In the genomic region with DNA sequence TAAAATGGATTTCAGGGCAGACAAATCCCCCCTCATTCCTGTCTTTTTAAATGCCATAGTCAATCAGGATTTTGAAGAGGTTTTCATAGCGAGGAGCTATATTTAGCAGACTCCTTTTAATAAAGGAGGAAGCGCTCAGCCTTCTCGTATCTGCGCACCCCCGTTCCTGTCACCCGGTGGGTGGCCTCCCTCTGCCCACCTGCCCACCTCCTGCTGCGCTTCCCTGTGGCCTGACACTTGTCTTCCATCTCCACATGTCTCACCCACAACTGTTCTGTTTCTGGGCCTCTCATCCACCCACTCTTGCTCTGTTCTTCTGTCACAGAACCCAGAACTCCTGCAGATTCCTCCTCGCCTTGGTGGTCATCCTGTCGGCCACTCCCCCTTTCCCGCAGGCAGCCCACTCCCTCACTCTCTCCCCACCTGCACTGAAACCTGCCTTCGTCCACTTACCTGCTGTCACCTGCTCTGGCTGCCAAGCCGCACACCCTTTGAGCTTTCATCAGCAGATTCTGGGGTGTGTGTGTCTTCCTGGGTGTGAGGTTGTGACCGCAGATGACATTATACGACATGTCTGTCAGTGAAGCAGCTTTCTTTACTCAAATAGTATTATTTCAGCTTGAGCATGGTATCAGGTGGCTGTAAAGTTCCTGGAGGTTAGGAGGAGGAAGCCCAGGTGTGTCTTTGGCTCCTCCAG, we compare ENCODE assay signal across 20 cellular contexts.
DNase-seq lines count a peak whose midpoint lies in the region; ATAC-seq and TF ChIP-seq lines count a peak whose summit lies in the region.
"Had no signal": no experiment of that assay in that cellular context is flagged by ENCODE, and none has a peak within 500 bp of the region (broad histone marks: within the 10 kb centered on the region; RNA-seq: fewer than 3 reads in every experiment).

No MANE protein-coding gene starts in this region.

- H3K9me3 ChIP-seq in left ventricle myocardium inferior (replicated peaks), result peaks cover 4% of the 10 kb centered on the region
- no peaks in the 10 kb centered on the region for H3K9me3 ChIP-seq in colonic mucosa
- H3K9me3 ChIP-seq: BE2C, HAP-1, MG63 had no signal

- POLR2A ChIA-PET in WTC11 (lab: Charles Lee), result no interaction called here

- no peaks in the 10 kb centered on the region for H3K36me3 ChIP-seq in left ventricle myocardium inferior
- H3K36me3 ChIP-seq in colonic mucosa, result no peaks in the 10 kb centered on the region
- H3K36me3 ChIP-seq: BE2C, HAP-1, MG63 had no signal

- CTCF ChIA-PET in WTC11 (lab: Charles Lee), result interaction anchor here (0.6 kb wide), 1 partner anchor 34 kb away, joined by 3 read pairs; no protein-coding TSS in a partner anchor

- no peak overlapping the region for H3K4me3 Mint-ChIP-seq in WTC11
- H3K4me3 Mint-ChIP-seq in effector memory CD8-positive, alpha-beta T cell, result no peak overlapping the region

- no peak overlapping the region; the same call in 1 of the 2 replicates for H3K27ac Mint-ChIP-seq in WTC11
- H3K27ac Mint-ChIP-seq in effector memory CD8-positive, alpha-beta T cell, result no peak overlapping the region

- no peaks in the 10 kb centered on the region; the same call in 1 of the 2 replicates for H3K27me3 Mint-ChIP-seq in WTC11 (ENCODE audit: low read depth)
- peaks cover 31 to 52% of the 10 kb centered on the region in 2 donors for H3K27me3 Mint-ChIP-seq in effector memory CD8-positive, alpha-beta T cell

- no peak overlapping the region for H3K27ac ChIP-seq in left ventricle myocardium inferior (replicated peaks)
- H3K27ac ChIP-seq in colonic mucosa, result no peak overlapping the region
- H3K27ac ChIP-seq: GM23248 had no signal

- H3K36me3 Mint-ChIP-seq in WTC11, result peaks cover 8% of the 10 kb centered on the region
- no peaks in the 10 kb centered on the region for H3K36me3 Mint-ChIP-seq in effector memory CD8-positive, alpha-beta T cell (ENCODE audit: insufficient read depth)

- TF ChIP-seq CTCF in left ventricle myocardium inferior (IDR thresholded peaks at IDR 0.05; ENCODE audit: borderline replicate concordance), result no peak
- TF ChIP-seq CTCF in WTC11 (IDR thresholded peaks at IDR 0.05), result no peak
- no peak for TF ChIP-seq CTCF in colonic mucosa (IDR thresholded peaks at IDR 0.05)

- H3K9me3 Mint-ChIP-seq in WTC11, result peaks cover 15% of the 10 kb centered on the region; the same call in 1 of the 2 replicates
- H3K9me3 Mint-ChIP-seq in effector memory CD8-positive, alpha-beta T cell, result no peaks in the 10 kb centered on the region

- DNase-seq in left ventricle myocardium superior (no peak), left ventricle myocardium inferior (no peak), WTC11 (ENCODE audit: low spot score) (no peak), islet precursor cell (peak; percentile 32), colonic mucosa (no peak)
- no peak for DNase-seq in effector memory CD8-positive, alpha-beta T cell
- DNase-seq: BE2C, DMS53, GDM1, GM23248, MG63, NCI-H2029, NCI-H2171, NCI-H524 treated with DMSO at 0.1 percent for 48 hours, NCI-H82, OCI-M1, SHP77 had no signal

- no peak overlapping the region for H3K9ac ChIP-seq in colonic mucosa (ENCODE audit: low read depth in 2 of 2, low read length in 2 of 2)
- H3K9ac ChIP-seq: GM23248 had no signal

- H3K4me3 ChIP-seq in left ventricle myocardium inferior (no peak overlapping the region), colonic mucosa (no peak overlapping the region)
- H3K4me3 ChIP-seq: GM23248, HAP-1, K562, MG63 had no signal

- ATAC-seq in left ventricle myocardium superior (peak; percentile 46), WTC11 (0 out of 2 replicates have a peak, but pooled peaks have one; percentile 39), GM18498 (IDR thresholded peaks at IDR 0.05; ENCODE audit: unreplicated experiment) (no peak)
- no peak for ATAC-seq in effector memory CD8-positive, alpha-beta T cell (replicated peaks)
- ATAC-seq: K562 had no signal

- H3K4me1 Mint-ChIP-seq in WTC11, result peaks cover 14% of the 10 kb centered on the region
- H3K4me1 Mint-ChIP-seq in effector memory CD8-positive, alpha-beta T cell (ENCODE audit: low read depth in 2 of 2), result no peaks in the 10 kb centered on the region

- no peaks in the 10 kb centered on the region for H3K27me3 ChIP-seq in left ventricle myocardium inferior (ENCODE audit: low read depth)
- H3K27me3 ChIP-seq in colonic mucosa, result no peaks in the 10 kb centered on the region
- H3K27me3 ChIP-seq: BE2C, MG63 had no signal

- intact Hi-C loops in left ventricle myocardium superior (cut with micrococcal nuclease), result no loop called here
- intact Hi-C loops in left ventricle myocardium inferior (cut with micrococcal nuclease), result no loop called here
- intact Hi-C loops in colonic mucosa (cut with DNase I), result no loop called here

- H3K4me1 ChIP-seq in left ventricle myocardium inferior (peaks cover 32% of the 10 kb centered on the region), colonic mucosa (no peaks in the 10 kb centered on the region)
- H3K4me1 ChIP-seq: HAP-1 had no signal

TF ChIP-seq in WTC11, 78 proteins besides CTCF, POLR2A, EP300 and RAD21 (continues in another document):
- no peak for TF ChIP-seq SMAD4 (CRISPR knock-in tag; IDR thresholded peaks at IDR 0.05)
- TF ChIP-seq, protein P1, sequence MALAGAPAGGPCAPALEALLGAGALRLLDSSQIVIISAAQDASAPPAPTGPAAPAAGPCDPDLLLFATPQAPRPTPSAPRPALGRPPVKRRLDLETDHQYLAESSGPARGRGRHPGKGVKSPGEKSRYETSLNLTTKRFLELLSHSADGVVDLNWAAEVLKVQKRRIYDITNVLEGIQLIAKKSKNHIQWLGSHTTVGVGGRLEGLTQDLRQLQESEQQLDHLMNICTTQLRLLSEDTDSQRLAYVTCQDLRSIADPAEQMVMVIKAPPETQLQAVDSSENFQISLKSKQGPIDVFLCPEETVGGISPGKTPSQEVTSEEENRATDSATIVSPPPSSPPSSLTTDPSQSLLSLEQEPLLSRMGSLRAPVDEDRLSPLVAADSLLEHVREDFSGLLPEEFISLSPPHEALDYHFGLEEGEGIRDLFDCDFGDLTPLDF (CRISPR knock-in tag; IDR thresholded peaks at IDR 0.05), result no peak
- TF ChIP-seq TCF7 (CRISPR knock-in tag; IDR thresholded peaks at IDR 0.05; ENCODE audit: low read depth), result no peak
- TF ChIP-seq JAZF1 (CRISPR knock-in tag; IDR thresholded peaks at IDR 0.05), result no peak
- TF ChIP-seq ZNF232 (CRISPR knock-in tag; IDR thresholded peaks at IDR 0.05), result no peak
- TF ChIP-seq, protein P2, sequence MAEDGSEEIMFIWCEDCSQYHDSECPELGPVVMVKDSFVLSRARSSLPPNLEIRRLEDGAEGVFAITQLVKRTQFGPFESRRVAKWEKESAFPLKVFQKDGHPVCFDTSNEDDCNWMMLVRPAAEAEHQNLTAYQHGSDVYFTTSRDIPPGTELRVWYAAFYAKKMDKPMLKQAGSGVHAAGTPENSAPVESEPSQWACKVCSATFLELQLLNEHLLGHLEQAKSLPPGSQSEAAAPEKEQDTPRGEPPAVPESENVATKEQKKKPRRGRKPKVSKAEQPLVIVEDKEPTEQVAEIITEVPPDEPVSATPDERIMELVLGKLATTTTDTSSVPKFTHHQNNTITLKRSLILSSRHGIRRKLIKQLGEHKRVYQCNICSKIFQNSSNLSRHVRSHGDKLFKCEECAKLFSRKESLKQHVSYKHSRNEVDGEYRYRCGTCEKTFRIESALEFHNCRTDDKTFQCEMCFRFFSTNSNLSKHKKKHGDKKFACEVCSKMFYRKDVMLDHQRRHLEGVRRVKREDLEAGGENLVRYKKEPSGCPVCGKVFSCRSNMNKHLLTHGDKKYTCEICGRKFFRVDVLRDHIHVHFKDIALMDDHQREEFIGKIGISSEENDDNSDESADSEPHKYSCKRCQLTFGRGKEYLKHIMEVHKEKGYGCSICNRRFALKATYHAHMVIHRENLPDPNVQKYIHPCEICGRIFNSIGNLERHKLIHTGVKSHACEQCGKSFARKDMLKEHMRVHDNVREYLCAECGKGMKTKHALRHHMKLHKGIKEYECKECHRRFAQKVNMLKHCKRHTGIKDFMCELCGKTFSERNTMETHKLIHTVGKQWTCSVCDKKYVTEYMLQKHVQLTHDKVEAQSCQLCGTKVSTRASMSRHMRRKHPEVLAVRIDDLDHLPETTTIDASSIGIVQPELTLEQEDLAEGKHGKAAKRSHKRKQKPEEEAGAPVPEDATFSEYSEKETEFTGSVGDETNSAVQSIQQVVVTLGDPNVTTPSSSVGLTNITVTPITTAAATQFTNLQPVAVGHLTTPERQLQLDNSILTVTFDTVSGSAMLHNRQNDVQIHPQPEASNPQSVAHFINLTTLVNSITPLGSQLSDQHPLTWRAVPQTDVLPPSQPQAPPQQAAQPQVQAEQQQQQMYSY (CRISPR knock-in tag; IDR thresholded peaks at IDR 0.05), result no peak
- no peak for TF ChIP-seq ZNF423 (CRISPR knock-in tag; IDR thresholded peaks at IDR 0.05)
- no peak for TF ChIP-seq NFE2L1 (CRISPR knock-in tag; IDR thresholded peaks at IDR 0.05)
- no peak for TF ChIP-seq ZNF138 (CRISPR knock-in tag; conservative IDR thresholded peaks at IDR 0.05)
- TF ChIP-seq CREB1 (CRISPR knock-in tag; IDR thresholded peaks at IDR 0.05), result no peak
- TF ChIP-seq TP53 (CRISPR knock-in tag; IDR thresholded peaks at IDR 0.05), result no peak
- TF ChIP-seq, protein P3, sequence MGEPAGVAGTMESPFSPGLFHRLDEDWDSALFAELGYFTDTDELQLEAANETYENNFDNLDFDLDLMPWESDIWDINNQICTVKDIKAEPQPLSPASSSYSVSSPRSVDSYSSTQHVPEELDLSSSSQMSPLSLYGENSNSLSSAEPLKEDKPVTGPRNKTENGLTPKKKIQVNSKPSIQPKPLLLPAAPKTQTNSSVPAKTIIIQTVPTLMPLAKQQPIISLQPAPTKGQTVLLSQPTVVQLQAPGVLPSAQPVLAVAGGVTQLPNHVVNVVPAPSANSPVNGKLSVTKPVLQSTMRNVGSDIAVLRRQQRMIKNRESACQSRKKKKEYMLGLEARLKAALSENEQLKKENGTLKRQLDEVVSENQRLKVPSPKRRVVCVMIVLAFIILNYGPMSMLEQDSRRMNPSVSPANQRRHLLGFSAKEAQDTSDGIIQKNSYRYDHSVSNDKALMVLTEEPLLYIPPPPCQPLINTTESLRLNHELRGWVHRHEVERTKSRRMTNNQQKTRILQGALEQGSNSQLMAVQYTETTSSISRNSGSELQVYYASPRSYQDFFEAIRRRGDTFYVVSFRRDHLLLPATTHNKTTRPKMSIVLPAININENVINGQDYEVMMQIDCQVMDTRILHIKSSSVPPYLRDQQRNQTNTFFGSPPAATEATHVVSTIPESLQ (CRISPR knock-in tag; IDR thresholded peaks at IDR 0.05), result no peak

Comparison
In these comparisons a context has a peak if more than half of its experiments do, and no peak if none do; other contexts are left out.
1. ATAC-seq: peak in left ventricle myocardium superior (single experiment) and WTC11 (single experiment); none in GM18498 (single experiment) and effector memory CD8-positive, alpha-beta T cell (single experiment).